ENCODE assay signal across 11 cellular contexts in the genomic region with DNA sequence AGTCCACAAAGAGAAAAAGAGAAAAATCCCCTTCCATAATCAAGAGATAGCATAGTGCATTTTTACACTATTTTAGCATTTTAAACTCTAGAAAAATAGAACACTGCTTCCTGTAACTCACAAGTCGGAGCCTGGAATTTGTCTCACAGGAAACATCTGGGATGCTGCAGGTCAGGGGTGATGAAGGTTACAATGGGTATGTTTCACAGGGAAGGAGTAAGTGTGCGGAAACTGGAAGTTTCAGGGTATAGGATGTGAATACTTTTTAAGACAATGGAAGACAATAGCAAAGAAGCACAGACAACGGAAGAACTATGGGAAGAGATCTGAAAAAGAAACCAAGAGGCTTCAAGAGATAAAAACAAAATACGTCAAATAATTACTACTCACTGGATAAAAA.
"Had no signal": no experiment of that assay in that cellular context is flagged by ENCODE, and none has a peak within 500 bp of the region (broad histone marks: within the 10 kb centered on the region; RNA-seq: fewer than 3 reads in every experiment).

No MANE protein-coding gene starts in this region.

- H3K27ac Mint-ChIP-seq: brain; stimulated activated memory B cell treated with anti-CD40 and anti-IgM and Interleukin-4, amounts not matched to agents 10 μg/mL and 1 μg/mL and 100 μg/mL, for 72 hours had no signal

- H3K9ac ChIP-seq: parathyroid adenoma had no signal

- DNase-seq: activated CD4-positive, alpha-beta T cell treated with anti-CD3 and anti-CD28 coated beads, Interleukin-2, amount 50 U/mL, for 1 hour; activated naive CD4-positive, alpha-beta T cell treated with anti-CD3 and anti-CD28 coated beads, Interleukin-2, amount 50 U/mL, for 16 hours; activated T-cell treated with anti-CD3 and anti-CD28 coated beads, Interleukin-2, amount 50 U/mL, for 1 hour; left cardiac atrium; stimulated activated CD4-positive, alpha-beta T cell treated with anti-CD3 and anti-CD28 coated beads, Interleukin-1b, Interleukin-23, amount 100 ng/mL, for 48 hours had no signal

- H3K27ac ChIP-seq: parathyroid adenoma, tibial nerve, vagina had no signal

- ATAC-seq: left cardiac atrium; stimulated activated memory B cell treated with anti-CD40 and anti-IgM and Interleukin-4, amounts not matched to agents 10 μg/mL and 1 μg/mL and 100 μg/mL, for 72 hours had no signal

- H3K27me3 Mint-ChIP-seq: brain; stimulated activated memory B cell treated with anti-CD40 and anti-IgM and Interleukin-4, amounts not matched to agents 10 μg/mL and 1 μg/mL and 100 μg/mL, for 72 hours had no signal

- H3K4me3 Mint-ChIP-seq: brain; neural crest cell; stimulated activated memory B cell treated with anti-CD40 and anti-IgM and Interleukin-4, amounts not matched to agents 10 μg/mL and 1 μg/mL and 100 μg/mL, for 72 hours had no signal

- H2AFZ ChIP-seq: parathyroid adenoma had no signal

- H3K9me3 ChIP-seq: tibial nerve, vagina had no signal

- H3K79me2 ChIP-seq: parathyroid adenoma had no signal

- H3K27me3 ChIP-seq: tibial nerve, vagina had no signal

- H3K36me3 ChIP-seq: tibial nerve, vagina had no signal

- H3K4me3 ChIP-seq: tibial nerve, vagina had no signal

- H3K9me3 Mint-ChIP-seq: stimulated activated memory B cell treated with anti-CD40 and anti-IgM and Interleukin-4, amounts not matched to agents 10 μg/mL and 1 μg/mL and 100 μg/mL, for 72 hours had no signal

- H3K36me3 Mint-ChIP-seq: brain; stimulated activated memory B cell treated with anti-CD40 and anti-IgM and Interleukin-4, amounts not matched to agents 10 μg/mL and 1 μg/mL and 100 μg/mL, for 72 hours had no signal

- H3K4me1 ChIP-seq: parathyroid adenoma, tibial nerve, vagina had no signal

- H3K4me1 Mint-ChIP-seq: brain; stimulated activated memory B cell treated with anti-CD40 and anti-IgM and Interleukin-4, amounts not matched to agents 10 μg/mL and 1 μg/mL and 100 μg/mL, for 72 hours had no signal
